4 cellular contexts compared by ENCODE assay signal in genomic region chr2:81786809-81787208, GRCh38.
"Had no signal": no experiment of that assay in that cellular context is flagged by ENCODE, and none has a peak within 500 bp of the region (broad histone marks: within the 10 kb centered on the region; RNA-seq: fewer than 3 reads in every experiment).

No MANE protein-coding gene starts in this region.

- DNase-seq: IMR-90, KBM-7 had no signal

- H3K27ac ChIP-seq: HL-60 had no signal

- H3K4me3 ChIP-seq: K562 had no signal
